In the genomic region with DNA sequence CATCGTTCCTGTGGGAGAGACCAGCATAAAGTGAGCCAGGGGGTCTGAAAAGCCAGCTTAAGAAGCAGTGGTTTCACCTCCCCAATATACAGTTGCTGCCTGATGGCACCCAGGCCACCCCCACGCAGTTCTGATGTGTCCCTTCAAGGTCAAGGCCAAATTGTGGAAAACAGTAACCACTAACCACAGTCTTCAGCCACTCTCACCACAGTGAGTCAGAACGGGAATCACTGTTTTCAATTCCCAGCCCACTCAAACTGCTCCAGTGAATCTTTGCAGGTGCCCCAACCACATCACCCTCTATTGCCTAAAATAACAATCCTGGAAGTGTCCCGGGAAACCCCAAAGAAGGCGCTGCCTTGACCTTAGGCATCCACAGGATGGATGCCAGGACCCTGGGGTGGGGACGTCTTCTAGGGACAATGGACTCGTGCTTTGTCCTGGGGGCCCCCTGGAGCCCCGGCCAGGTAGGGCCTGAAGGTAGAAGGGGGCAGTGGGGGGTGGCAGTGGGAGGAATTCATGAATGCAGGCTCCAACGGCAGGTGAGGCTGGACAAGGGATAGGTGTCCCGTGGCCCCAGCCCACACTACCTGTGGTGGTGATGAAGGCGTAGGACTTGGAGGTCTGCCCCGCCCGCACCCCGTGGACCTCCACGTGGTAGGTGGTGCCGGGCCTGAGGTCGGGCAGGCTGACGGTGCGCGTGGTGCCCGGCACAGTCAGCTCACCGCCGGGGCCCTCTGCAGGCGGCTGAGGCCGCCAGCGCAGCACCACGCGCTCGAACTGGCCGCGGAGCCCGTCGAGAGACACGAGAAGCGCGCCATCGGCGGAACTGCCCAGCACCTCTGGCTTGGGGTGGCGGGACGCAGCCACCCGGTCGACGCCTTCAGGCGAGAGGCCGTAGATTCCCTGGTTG, we compare ENCODE assay signal across 8 cellular contexts. TPM values are rescaled to one million over a fixed set of nuclear protein-coding genes. Genes with fewer than 3 reads are reported as not detected.
A peak's percentile ranks its signal among the peaks of the same experiment; 100 is the strongest.
DNase-seq lines count a peak whose midpoint lies in the region; ATAC-seq and TF ChIP-seq lines count a peak whose summit lies in the region.

No MANE protein-coding gene starts in this region.

- POLR2A ChIA-PET in GM10248 (lab: Yijun Ruan, JAX), result no interaction called here
- POLR2A ChIA-PET in CD8-positive, alpha-beta T cell (lab: Charles Lee), result no interaction called here

- no peaks in the 10 kb centered on the region for H3K9me3 ChIP-seq in breast epithelium
- H3K9me3 ChIP-seq in CD8-positive, alpha-beta T cell (ENCODE audit: low read length), result no peaks in the 10 kb centered on the region

- peak overlapping the region; percentile 21; the same call in 1 of the 2 replicates for H3K4me2 ChIP-seq in KMS-11

- no peak for TF ChIP-seq CTCF in GM10248 (IDR thresholded peaks at IDR 0.05; ENCODE audit: control extremely low read depth, extremely low read depth, low read depth, missing control alignments)
- no peak for TF ChIP-seq CTCF in KMS-11 (conservative IDR thresholded peaks at IDR 0.05; ENCODE audit: low read depth, low read length)
- TF ChIP-seq CTCF in breast epithelium (IDR thresholded peaks at IDR 0.05), result no peak
- no peak for TF ChIP-seq CTCF in CD8-positive, alpha-beta T cell (IDR thresholded peaks at IDR 0.05)

- DNase-seq in GM10248 (ENCODE audit: extremely low spot score), result peak; percentile 74
- no peak for DNase-seq in breast epithelium (ENCODE audit: low spot score in 2 of 2)
- DNase-seq in naive B cell, result no peak
- no peak for DNase-seq in NCI-H2171 treated with DMSO at 0.1 percent for 48 hours (lab: John Stamatoyannopoulos, UW)
- DNase-seq in CD8-positive, alpha-beta T cell, result no peak

- H2AFZ ChIP-seq in KMS-11 (ENCODE audit: low read depth), result no peak overlapping the region

- no peak overlapping the region for H3K27ac Mint-ChIP-seq in naive B cell
- no peak overlapping the region for H3K27ac Mint-ChIP-seq in CD8-positive, alpha-beta T cell

- H3K27ac ChIP-seq in KMS-11, result no peak overlapping the region
- peak overlapping the region; percentile 67 to 94 for H3K27ac ChIP-seq in breast epithelium
- H3K27ac ChIP-seq in CD8-positive, alpha-beta T cell (ENCODE audit: low read depth, low read length), result no peak overlapping the region

- no peaks in the 10 kb centered on the region for H3K36me3 Mint-ChIP-seq in naive B cell
- no peaks in the 10 kb centered on the region for H3K36me3 Mint-ChIP-seq in CD8-positive, alpha-beta T cell

- no peaks in the 10 kb centered on the region for H3K79me2 ChIP-seq in KMS-11 (ENCODE audit: insufficient read depth, low read depth)

- H3K36me3 ChIP-seq in KMS-11 (ENCODE audit: insufficient read depth) (no peaks in the 10 kb centered on the region), breast epithelium (no peaks in the 10 kb centered on the region)
- no peaks in the 10 kb centered on the region for H3K36me3 ChIP-seq in CD8-positive, alpha-beta T cell (ENCODE audit: insufficient read depth, low read length)

- H3K4me3 Mint-ChIP-seq in naive B cell, result peak overlapping the region in 3 of 8 donors; percentile 44 to 67 (median 58)
- no peak overlapping the region for H3K4me3 Mint-ChIP-seq in CD8-positive, alpha-beta T cell

- peaks cover 0 to 2% (median 0%) of the 10 kb centered on the region in 7 donors for H3K9me3 Mint-ChIP-seq in naive B cell
- no peaks in the 10 kb centered on the region for H3K9me3 Mint-ChIP-seq in CD8-positive, alpha-beta T cell

- no peak overlapping the region for H3K9ac ChIP-seq in KMS-11

- peaks cover 45 to 82% (median 62%) of the 10 kb centered on the region in 3 donors for H3K27me3 Mint-ChIP-seq in naive B cell
- H3K27me3 Mint-ChIP-seq in CD8-positive, alpha-beta T cell (ENCODE audit: low read depth), result peaks cover 24% of the 10 kb centered on the region

- intact Hi-C loops in breast epithelium (cut with DNase I; ENCODE audit: low total_unique reads), result no loop called here
- intact Hi-C loops in CD8-positive, alpha-beta T cell (cut with DNase I, micrococcal nuclease), result loop anchor here (1.0 to 5.0 kb wide), 2 partner anchors 67 to 710 kb away; partner anchors contain the start of gene PPT2 (in 2 of the 2)

- peak; percentile 0 for TF ChIP-seq POLR2A in breast epithelium (IDR thresholded peaks at IDR 0.05)

- CTCF ChIA-PET in GM10248 (lab: Yijun Ruan, JAX), result interaction anchor here (1.4 kb wide), 2 partner anchors 71 to 109 kb away, joined by 3 read pairs; no protein-coding TSS in a partner anchor
- CTCF ChIA-PET in CD8-positive, alpha-beta T cell (lab: Charles Lee), result interaction anchor here (1.6 to 1.9 kb wide), 3 partner anchors 10 to 138 kb away, joined by 3 to 6 read pairs (median 4); no protein-coding TSS in a partner anchor

- peaks cover 0 to 7% (median 5%) of the 10 kb centered on the region in 3 donors for H3K4me1 Mint-ChIP-seq in naive B cell
- H3K4me1 Mint-ChIP-seq in CD8-positive, alpha-beta T cell (ENCODE audit: low read depth), result no peaks in the 10 kb centered on the region

- ATAC-seq in naive B cell (ENCODE audit: low read depth in 2 of 2), result peak; percentile 14 to 24
- no peak for ATAC-seq in HG02840 (IDR thresholded peaks at IDR 0.05; ENCODE audit: low FRiP score, unreplicated experiment)
- ATAC-seq in CD8-positive, alpha-beta T cell, result no peak
- no peak for ATAC-seq in HG03196 (IDR thresholded peaks at IDR 0.05; ENCODE audit: unreplicated experiment)

- H3K4me3 ChIP-seq in KMS-11 (IDR thresholded peaks at IDR 0.05; ENCODE audit: insufficient read depth, low read depth, low read length) (no peak overlapping the region), breast epithelium (peak overlapping the region in 2 of 3 donors; percentile 33 to 44)
- H3K4me3 ChIP-seq in CD8-positive, alpha-beta T cell (ENCODE audit: low read depth, low read length), result no peak overlapping the region

- H3K4me1 ChIP-seq in KMS-11 (ENCODE audit: low read depth, poor library complexity, severe bottlenecking) (peaks cover 11% of the 10 kb centered on the region), breast epithelium (no peaks in the 10 kb centered on the region)
- H3K4me1 ChIP-seq in CD8-positive, alpha-beta T cell (ENCODE audit: insufficient read depth, low read length), result no peaks in the 10 kb centered on the region

- H4K20me1 ChIP-seq in KMS-11 (ENCODE audit: insufficient read depth), result no peaks in the 10 kb centered on the region

- H3K27me3 ChIP-seq in KMS-11 (ENCODE audit: insufficient read depth, low read depth), result peaks cover 57% of the 10 kb centered on the region; the same call in 1 of the 2 replicates
- H3K27me3 ChIP-seq in breast epithelium, result no peaks in the 10 kb centered on the region
- peaks cover 4% of the 10 kb centered on the region for H3K27me3 ChIP-seq in CD8-positive, alpha-beta T cell (ENCODE audit: insufficient read depth, low read length)

RNA-seq across cellular contexts. Expression of gene TNXB, which starts 22.2 kb away (rescaled TPM):
- 100 to 1,000 TPM in 1 of 3 donors, 10 to 100 TPM in 2; 32.9 to 109 (median 89.8) TPM for total RNA-seq in breast epithelium
- under 1 TPM in 2 of 6 donors, not detected in 4; 0.23 to 0.44 TPM for polyA plus RNA-seq in naive B cell (ENCODE audit: low read depth in 6 of 6)
- 10 to 100 TPM in 1 of 2 experiments, 1 to 10 TPM in 1; 9.7 to 13.8 TPM for total RNA-seq in CD8-positive, alpha-beta T cell

RNA-seq across cellular contexts. Expression of gene ATF6B, which starts 41.1 kb away (rescaled TPM):
- 10 to 100 TPM; 37.0 to 44.8 (median 43.6) TPM for total RNA-seq in breast epithelium
- polyA plus RNA-seq in naive B cell (ENCODE audit: low read depth in 6 of 6), result 10 to 100 TPM; 25.7 to 35.0 (median 32.4) TPM
- 10 to 100 TPM; 69.3 to 72.5 TPM for total RNA-seq in CD8-positive, alpha-beta T cell

RNA-seq across cellular contexts. Expression of gene FKBPL, which starts 43.2 kb away (rescaled TPM):
- 1 to 10 TPM; 2.6 to 4.1 (median 2.7) TPM for total RNA-seq in breast epithelium
- 1 to 10 TPM in 5 of 6 donors, not detected in 1; 1.0 to 3.4 (median 1.6) TPM for polyA plus RNA-seq in naive B cell (ENCODE audit: low read depth in 6 of 6)
- under 1 TPM; 0.58 to 0.76 TPM for total RNA-seq in CD8-positive, alpha-beta T cell

RNA-seq across cellular contexts. Expression of gene CYP21A2, which starts 48.7 kb away (rescaled TPM):
- 10 to 100 TPM in 1 of 3 donors, 1 to 10 TPM in 1, not detected in 1; 1.6 to 14.1 TPM for total RNA-seq in breast epithelium
- polyA plus RNA-seq in naive B cell (ENCODE audit: low read depth in 6 of 6), result not detected
- under 1 TPM in 1 of 2 experiments, not detected in 1; 0.33 TPM for total RNA-seq in CD8-positive, alpha-beta T cell

Comparison
In these comparisons a context has a peak if more than half of its experiments do, and no peak if none do; other contexts are left out.
1. H3K27ac ChIP-seq: peak in breast epithelium (2 of 2); none in KMS-11 (single experiment) and CD8-positive, alpha-beta T cell (single experiment).
2. H3K4me3 ChIP-seq: peak in breast epithelium (2 of 3); none in KMS-11 (single experiment) and CD8-positive, alpha-beta T cell (single experiment).
3. ATAC-seq: peak in naive B cell (2 of 2); none in HG02840 (single experiment), CD8-positive, alpha-beta T cell (single experiment) and HG03196 (single experiment).